In genomic region chr1:78682527-78682926, GRCh38 we compare ENCODE assay signal across 30 cellular contexts. TPM values are rescaled to one million over a fixed set of nuclear protein-coding genes. Genes with fewer than 3 reads are reported as not detected.
"Had no signal": no experiment of that assay in that cellular context is flagged by ENCODE, and none has a peak within 500 bp of the region (broad histone marks: within the 10 kb centered on the region; RNA-seq: fewer than 3 reads in every experiment).

No MANE protein-coding gene starts in this region.

- H3K4me1 ChIP-seq: breast epithelium, esophagus squamous epithelium, left lung, lower lobe of right lung had no signal

- H3K27me3 ChIP-seq: breast epithelium, heart left ventricle, left lung, ovary, right lobe of liver had no signal

- ATAC-seq: activated CD8-positive, alpha-beta T cell treated with anti-CD3 and anti-CD28 coated beads for 36 hours; activated naive CD8-positive, alpha-beta T cell treated with anti-CD3 and anti-CD28 coated beads, Interleukin-2, amount 50 U/mL, for 24 hours; activated T-cell treated with anti-CD3 and anti-CD28 coated beads, Interleukin-2, amount 50 U/mL, for 4 hours; heart left ventricle; left lung; lower lobe of right lung; mucosa of descending colon; right lobe of liver; stimulated activated naive CD8-positive, alpha-beta T cell treated with anti-CD3 and anti-CD28 coated beads, Interleukin-15, Interleukin-2, amounts not matched to agents 100 U/mL and 50 U/mL, for 24 hours had no signal

- FAIRE-seq: urothelium cell line had no signal

- H3K9me3 ChIP-seq: breast epithelium, esophagus squamous epithelium, heart left ventricle, left lung, lower lobe of right lung, mucosa of descending colon, neutrophil, ovary, right lobe of liver, thoracic aorta had no signal

- H3K4me3 ChIP-seq: breast epithelium, esophagus squamous epithelium, heart left ventricle, left lung, lower lobe of right lung, mucosa of descending colon, ovary, right lobe of liver, skin epidermis, thoracic aorta had no signal

- H3K27ac ChIP-seq: breast epithelium, epithelial cell of prostate, esophagus squamous epithelium, heart left ventricle, left lung, lower lobe of right lung, neutrophil, ovary, right lobe of liver, skin epidermis, thoracic aorta had no signal

- DNase-seq: activated B cell treated with CpG ODN at 0.5 μM for 24 hours; activated CD4-positive, alpha-beta T cell treated with anti-CD3 and anti-CD28 coated beads, Interleukin-2, amount 50 U/mL, for 1 hour; activated CD8-positive, alpha-beta T cell treated with anti-CD3 and anti-CD28 coated beads for 36 hours; activated naive CD8-positive, alpha-beta T cell treated with anti-CD3 and anti-CD28 coated beads, Interleukin-2, amount 50 U/mL, for 24 hours; activated T-cell treated with anti-CD3 and anti-CD28 coated beads, Interleukin-2, amount 50 U/mL, for 4 hours; central memory CD4-positive, alpha-beta T cell; endodermal cell; esophagus squamous epithelium; heart left ventricle; hypothalamus; immature natural killer cell; left lung; lower lobe of right lung; mesendoderm; mucosa of descending colon; naive B cell; nephron progenitor cell; ovary; right lobe of liver; stimulated activated CD4-positive, alpha-beta T cell treated with anti-CD3 and anti-CD28 coated beads, Interleukin-12 subunit alpha, Interleukin-12 subunit beta, amount 100 ng/mL, for 4 hours; stimulated activated CD4-positive, alpha-beta T cell treated with anti-CD3 and anti-CD28 coated beads, Interleukin-4, amount 100 ng/mL, for 1 hour; stimulated activated naive CD8-positive, alpha-beta T cell treated with anti-CD3 and anti-CD28 coated beads, Interleukin-15, Interleukin-2, amounts not matched to agents 100 U/mL and 50 U/mL, for 24 hours; trophoblast cell had no signal

- H3K36me3 ChIP-seq: breast epithelium, esophagus squamous epithelium, heart left ventricle, left lung, lower lobe of right lung, neutrophil, ovary, right lobe of liver, thoracic aorta had no signal

RNA-seq across cellular contexts. Expression of gene IFI44, which starts 32.9 kb away (rescaled TPM):
- total RNA-seq: endodermal cell, progenitor cell of endocrine pancreas had no signal
